12 cellular contexts compared by ENCODE assay signal in the genomic region with DNA sequence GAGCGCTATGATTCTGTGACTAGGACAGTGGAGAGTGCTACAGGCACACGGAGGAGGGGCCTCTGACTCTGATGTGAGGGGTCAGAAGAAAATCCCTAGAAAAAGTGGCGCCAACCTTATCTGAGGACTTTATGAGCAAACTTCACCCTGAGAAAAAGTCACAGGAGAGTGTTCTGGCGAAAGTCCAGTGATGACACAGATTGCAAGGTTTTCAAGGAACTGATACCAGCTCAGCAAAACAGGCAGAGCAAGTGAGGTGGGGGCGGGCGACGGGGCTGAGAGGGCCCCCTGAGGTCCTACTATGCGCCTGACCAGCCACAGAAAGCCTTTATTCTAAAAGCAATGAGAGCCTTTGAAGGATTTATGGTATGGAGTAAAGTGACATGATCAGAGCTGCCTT.
DNase-seq lines count a peak whose midpoint lies in the region; ATAC-seq and TF ChIP-seq lines count a peak whose summit lies in the region.
"Had no signal": no experiment of that assay in that cellular context is flagged by ENCODE, and none has a peak within 500 bp of the region (broad histone marks: within the 10 kb centered on the region; RNA-seq: fewer than 3 reads in every experiment).

No MANE protein-coding gene starts in this region.

- H3K4me2 ChIP-seq in neural progenitor cell, result no peak overlapping the region

- no peak overlapping the region for H3K27ac Mint-ChIP-seq in neural progenitor cell
- H3K27ac Mint-ChIP-seq: activated naive CD4-positive, alpha-beta T cell treated with anti-CD3 and anti-CD28 coated beads, Interleukin-2, amount 50 U/mL, for 24 hours had no signal

- intact Hi-C loops in Right ventricle myocardium superior (cut with DNase I), result no loop called here
- intact Hi-C loops in right cardiac atrium (cut with DNase I), result no loop called here
- intact Hi-C loops in sciatic nerve (cut with DNase I), result no loop called here

- ATAC-seq in Right ventricle myocardium superior (ENCODE audit: poor library complexity) (peak; percentile 16), right cardiac atrium (no peak), sciatic nerve (no peak)

- 60% methylated on average over 8 of the region's 8 CpGs for WGBS in right cardiac atrium

- TF ChIP-seq CTCF in coronary artery (IDR thresholded peaks at IDR 0.05) (no peak), neural progenitor cell (IDR thresholded peaks at IDR 0.05) (no peak)

- H3K9ac ChIP-seq in neural progenitor cell, result no peak overlapping the region

- H3K4me3 ChIP-seq in right cardiac atrium (ENCODE audit: low read length) (no peak overlapping the region), coronary artery (no peak overlapping the region), neural progenitor cell (no peak overlapping the region)
- H3K4me3 ChIP-seq: thoracic aorta had no signal

- H3K9me3 ChIP-seq in right cardiac atrium (ENCODE audit: control insufficient read depth, low read length) (no peaks in the 10 kb centered on the region), neural progenitor cell (ENCODE audit: low read depth) (no peaks in the 10 kb centered on the region)
- H3K9me3 ChIP-seq: thoracic aorta had no signal

- no peaks in the 10 kb centered on the region for H3K79me2 ChIP-seq in neural progenitor cell (ENCODE audit: low read depth)

- DNase-seq in Right ventricle myocardium superior (no peak), right cardiac atrium (no peak), amniotic epithelial cell (ENCODE audit: low read depth) (peak; percentile 42), coronary artery (ENCODE audit: low spot score) (no peak), neural progenitor cell (ENCODE audit: low spot score) (no peak), sciatic nerve (ENCODE audit: low spot score) (no peak), NAMALWA (ENCODE audit: low spot score) (no peak)
- DNase-seq: MM.1S; stimulated activated CD4-positive, alpha-beta T cell treated with anti-CD3 and anti-CD28 coated beads, Interleukin-1b, Interleukin-23, amount 100 ng/mL, for 48 hours had no signal

- H4K20me1 ChIP-seq in neural progenitor cell (ENCODE audit: low read depth), result no peaks in the 10 kb centered on the region

- no peaks in the 10 kb centered on the region for H3K4me1 ChIP-seq in right cardiac atrium (ENCODE audit: control insufficient read depth, insufficient read depth, low read length)
- H3K4me1 ChIP-seq in neural progenitor cell, result peaks cover 9% of the 10 kb centered on the region

- H3K36me3 ChIP-seq in neural progenitor cell, result no peaks in the 10 kb centered on the region
- H3K36me3 ChIP-seq: thoracic aorta had no signal

- H3K4me3 Mint-ChIP-seq in neural progenitor cell, result no peak overlapping the region
- H3K4me3 Mint-ChIP-seq: activated naive CD4-positive, alpha-beta T cell treated with anti-CD3 and anti-CD28 coated beads, Interleukin-2, amount 50 U/mL, for 24 hours had no signal

- H3K27ac ChIP-seq in right cardiac atrium (ENCODE audit: low read length), result no peak overlapping the region
- peak overlapping the region; percentile 13 for H3K27ac ChIP-seq in layer of hippocampus (ENCODE audit: low read depth, low read length)
- no peak overlapping the region for H3K27ac ChIP-seq in coronary artery
- no peak overlapping the region for H3K27ac ChIP-seq in neural progenitor cell
- H3K27ac ChIP-seq: thoracic aorta had no signal

- peaks cover 21% of the 10 kb centered on the region for H3K36me3 Mint-ChIP-seq in neural progenitor cell

- H3K27me3 ChIP-seq in right cardiac atrium (ENCODE audit: control insufficient read depth, insufficient read depth) (no peaks in the 10 kb centered on the region), layer of hippocampus (ENCODE audit: control insufficient read depth, insufficient read depth, low read length) (no peaks in the 10 kb centered on the region), neural progenitor cell (no peaks in the 10 kb centered on the region)

- H3F3A ChIP-seq in neural progenitor cell (ENCODE audit: low read depth), result no peaks in the 10 kb centered on the region

- peaks cover 5% of the 10 kb centered on the region for H3K9me3 Mint-ChIP-seq in neural progenitor cell
- H3K9me3 Mint-ChIP-seq: activated naive CD4-positive, alpha-beta T cell treated with anti-CD3 and anti-CD28 coated beads, Interleukin-2, amount 50 U/mL, for 24 hours had no signal

- H2AFZ ChIP-seq in neural progenitor cell (replicated peaks), result no peak overlapping the region

- H3K27me3 Mint-ChIP-seq in neural progenitor cell (ENCODE audit: insufficient read depth, low read depth), result no peaks in the 10 kb centered on the region
- H3K27me3 Mint-ChIP-seq: activated naive CD4-positive, alpha-beta T cell treated with anti-CD3 and anti-CD28 coated beads, Interleukin-2, amount 50 U/mL, for 24 hours had no signal

- H3K4me1 Mint-ChIP-seq in neural progenitor cell, result peaks cover 44% of the 10 kb centered on the region
